Comparison of ENCODE assay signal across 14 cellular contexts in the genomic region with DNA sequence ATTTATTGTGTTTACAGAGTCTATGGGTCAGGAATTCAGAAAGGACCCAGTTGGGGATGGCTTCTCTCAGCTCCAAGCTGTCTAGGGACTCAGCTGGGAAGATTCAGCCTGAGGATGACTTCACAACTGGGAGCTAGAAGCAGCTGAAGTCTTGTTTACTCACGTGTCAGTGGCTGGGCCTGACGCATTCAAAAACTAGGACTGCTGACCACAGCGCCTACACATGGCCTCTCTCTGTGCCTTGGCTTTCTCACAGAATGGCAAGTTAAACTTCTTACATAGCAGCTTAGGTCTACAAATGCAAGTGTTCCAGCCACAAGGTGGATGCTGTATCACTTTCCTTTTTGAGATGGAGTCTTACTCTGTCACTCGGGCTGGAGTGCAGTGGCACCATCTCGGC. TPM values are rescaled to one million over a fixed set of nuclear protein-coding genes. Genes with fewer than 3 reads are reported as not detected.
DNase-seq lines count a peak whose midpoint lies in the region; ATAC-seq, FAIRE-seq and TF ChIP-seq lines count a peak whose summit lies in the region.
"Had no signal": no experiment of that assay in that cellular context is flagged by ENCODE, and none has a peak within 500 bp of the region (broad histone marks: within the 10 kb centered on the region; RNA-seq: fewer than 3 reads in every experiment).

No MANE protein-coding gene starts in this region.

- in situ Hi-C loops in K562 (cut with MboI): no loop called here
- in situ Hi-C loops in GM13977 (cut with MboI; ENCODE audit: low pct_unique_long_range_greater_than_20kb, low sequenced_read_pairs, unreplicated experiment): no loop called here

- H3K9me3 Mint-ChIP-seq in GM23338: no peaks in the 10 kb centered on the region
- H3K9me3 Mint-ChIP-seq in endodermal cell: no peaks in the 10 kb centered on the region
- H3K9me3 Mint-ChIP-seq: activated naive CD8-positive, alpha-beta T cell treated with anti-CD3 and anti-CD28 coated beads for 36 hours had no signal

- CTCF ChIA-PET in K562 (lab: Yijun Ruan, JAX; ENCODE audit: low intra/inter-chr PET ratio): no interaction called here

- BruUV-seq in K562 (replicated peaks; lab: Mats Ljungman, UMichigan): no TSS peak

- FAIRE-seq in K562 (lab: Jason Lieb, UNC) (no peak), urothelium cell line (lab: Jason Lieb, UNC) (no peak)

- H3K4me1 ChIP-seq in GM23338 (ENCODE audit: insufficient read depth) (peaks cover 20% of the 10 kb centered on the region), K562 (replicated peaks in 1 of 2; ENCODE audit: control insufficient read depth in 2 of 2, insufficient read depth in 2 of 2, low read length in 2 of 2) (peaks cover 0 to 3% of the 10 kb centered on the region in 2 experiments; a peak in 3 of 5 replicates), sigmoid colon (peaks cover 0 to 21% (median 19%) of the 10 kb centered on the region in 4 donors), endodermal cell (ENCODE audit: control insufficient read depth, insufficient read depth, low read length) (peaks cover 3% of the 10 kb centered on the region)

- no peaks in the 10 kb centered on the region for H3K36me3 Mint-ChIP-seq in GM23338 (ENCODE audit: low read depth)
- no peaks in the 10 kb centered on the region for H3K36me3 Mint-ChIP-seq in endodermal cell (ENCODE audit: low read depth)
- H3K36me3 Mint-ChIP-seq: activated naive CD8-positive, alpha-beta T cell treated with anti-CD3 and anti-CD28 coated beads for 36 hours had no signal

- H3K9me1 ChIP-seq in K562 (ENCODE audit: control insufficient read depth, insufficient read depth, low read length): no peaks in the 10 kb centered on the region

- no peak overlapping the region for H3K27ac ChIP-seq in GM23338 (ENCODE audit: low read depth)
- no peak overlapping the region for H3K27ac ChIP-seq in K562 (ENCODE audit: extremely low read depth, low read depth, low read length)
- H3K27ac ChIP-seq in sigmoid colon: no peak overlapping the region
- H3K27ac ChIP-seq in endodermal cell (ENCODE audit: low read depth, low read length): no peak overlapping the region
- H3K27ac ChIP-seq: esophagus muscularis mucosa had no signal

- H3K9me3 ChIP-seq in K562 (replicated peaks; ENCODE audit: control insufficient read depth, insufficient read depth, low read depth, low read length): no peaks in the 10 kb centered on the region
- no peaks in the 10 kb centered on the region for H3K9me3 ChIP-seq in sigmoid colon
- no peaks in the 10 kb centered on the region for H3K9me3 ChIP-seq in endodermal cell (ENCODE audit: control insufficient read depth, low read length)
- H3K9me3 ChIP-seq: esophagus muscularis mucosa, tibial nerve had no signal

- H3F3A ChIP-seq in GM23338 (replicated peaks; ENCODE audit: low read depth): no peaks in the 10 kb centered on the region

- ATAC-seq in GM23338: no peak
- peak; percentile 76 for ATAC-seq in K562
- peak; percentile 21 for ATAC-seq in left ventricle myocardium superior
- ATAC-seq in HG02642 (IDR thresholded peaks at IDR 0.05; ENCODE audit: poor library complexity, unreplicated experiment): no peak

- H3K9me2 ChIP-seq in GM23338 (ENCODE audit: insufficient read depth): no peaks in the 10 kb centered on the region

- H3K27me3 ChIP-seq in GM23338 (ENCODE audit: insufficient read depth): no peaks in the 10 kb centered on the region
- no peaks in the 10 kb centered on the region for H3K27me3 ChIP-seq in K562 (ENCODE audit: control insufficient read depth in 2 of 2, insufficient read depth in 2 of 2, low read length in 2 of 2)
- H3K27me3 ChIP-seq in sigmoid colon: no peaks in the 10 kb centered on the region
- no peaks in the 10 kb centered on the region for H3K27me3 ChIP-seq in endodermal cell (ENCODE audit: control insufficient read depth, insufficient read depth, low read length, poor library complexity, severe bottlenecking)
- H3K27me3 ChIP-seq: esophagus muscularis mucosa, tibial nerve had no signal

- H3K36me3 ChIP-seq in GM23338 (ENCODE audit: insufficient read depth): no peaks in the 10 kb centered on the region
- H3K36me3 ChIP-seq in K562 (ENCODE audit: control insufficient read depth, insufficient read depth, low read length): no peaks in the 10 kb centered on the region
- H3K36me3 ChIP-seq in sigmoid colon: no peaks in the 10 kb centered on the region
- no peaks in the 10 kb centered on the region for H3K36me3 ChIP-seq in endodermal cell (ENCODE audit: control insufficient read depth, insufficient read depth, low read length)
- H3K36me3 ChIP-seq: esophagus muscularis mucosa, tibial nerve had no signal

- H3K27ac Mint-ChIP-seq in GM23338 (no peak overlapping the region), endodermal cell (no peak overlapping the region)
- H3K27ac Mint-ChIP-seq: activated naive CD8-positive, alpha-beta T cell treated with anti-CD3 and anti-CD28 coated beads for 36 hours had no signal

- intact Hi-C loops in K562 (cut with micrococcal nuclease): no loop called here
- intact Hi-C loops in left ventricle myocardium superior (cut with micrococcal nuclease): no loop called here
- intact Hi-C loops in sigmoid colon (cut with DNase I): no loop called here

- WGBS in K562 (ENCODE audit: insufficient coverage, low coverage, missing lambda C conversion rate): 46% methylated on average over 5 of the region's 5 CpGs
- 82 to 85% methylated on average over 5 of the region's 5 CpGs for WGBS in sigmoid colon, 2 donors
- WGBS in endodermal cell (ENCODE audit: insufficient coverage in 1 of 2, insufficient read length in 1 of 2), 2 experiments: 91 to 94% methylated on average over 5 of the region's 5 CpGs

- TF ChIP-seq POLR2A in K562 (conservative IDR thresholded peaks at IDR 0.05) (no peak), sigmoid colon (IDR thresholded peaks at IDR 0.05) (no peak)

- H2AFZ ChIP-seq in GM23338 (peak overlapping the region; percentile 66; the same call in 1 of the 2 replicates), K562 (ENCODE audit: low read depth, low read length) (peak overlapping the region; percentile 37)

- no peak; a peak in 1 of 4 replicates for TF ChIP-seq RAD21 in K562 (CRISPR knock-in tag; conservative IDR thresholded peaks at IDR 0.05 in 1 of 2, IDR thresholded peaks at IDR 0.05 in 1 of 2)

- DNase-seq in GM23338 (ENCODE audit: low spot score) (no peak), K562 (ENCODE audit: extremely low read depth in 1 of 4, low spot score in 3 of 4) (peak in 1 of 4 experiments; percentile 37), left ventricle myocardium superior (peak; percentile 35), sigmoid colon (peak; percentile 75), GM13977 (ENCODE audit: low spot score) (no peak), endodermal cell (no peak), urothelium cell line (ENCODE audit: low spot score) (no peak)
- DNase-seq: activated CD4-positive, alpha-beta T cell treated with anti-CD3 and anti-CD28 coated beads for 1 hour; activated naive CD8-positive, alpha-beta T cell treated with anti-CD3 and anti-CD28 coated beads for 36 hours; COR-L47; NCI-H2029 had no signal

- H3K9ac ChIP-seq in K562 (ENCODE audit: insufficient read depth in 1 of 2, low read depth in 2 of 2, low read length in 2 of 2) (no peak overlapping the region; a peak in 1 of 4 replicates), endodermal cell (ENCODE audit: extremely low read depth, low read length, poor library complexity, severe bottlenecking) (no peak overlapping the region)

- H3K4me1 Mint-ChIP-seq in GM23338 (peaks cover 34% of the 10 kb centered on the region), endodermal cell (peaks cover 23% of the 10 kb centered on the region)
- H3K4me1 Mint-ChIP-seq: activated naive CD8-positive, alpha-beta T cell treated with anti-CD3 and anti-CD28 coated beads for 36 hours had no signal

- H3K79me2 ChIP-seq in GM23338 (replicated peaks; ENCODE audit: insufficient read depth) (no peaks in the 10 kb centered on the region), K562 (ENCODE audit: control insufficient read depth, insufficient read depth, low read length) (no peaks in the 10 kb centered on the region)

- no peaks in the 10 kb centered on the region for H3K27me3 Mint-ChIP-seq in GM23338 (ENCODE audit: insufficient read depth, low read depth, poor library complexity)
- H3K27me3 Mint-ChIP-seq in endodermal cell (ENCODE audit: insufficient read depth): no peaks in the 10 kb centered on the region

- H3K4me3 ChIP-seq in GM23338 (no peak overlapping the region), K562 (no peak overlapping the region), sigmoid colon (no peak overlapping the region), endodermal cell (ENCODE audit: low read length) (no peak overlapping the region)
- H3K4me3 ChIP-seq: esophagus muscularis mucosa, tibial nerve had no signal

- H3K4me2 ChIP-seq in GM23338 (no peak overlapping the region), K562 (ENCODE audit: insufficient read depth, low read length) (no peak overlapping the region)

- H3K4me3 Mint-ChIP-seq in GM23338 (no peak overlapping the region), endodermal cell (no peak overlapping the region)
- H3K4me3 Mint-ChIP-seq: activated naive CD8-positive, alpha-beta T cell treated with anti-CD3 and anti-CD28 coated beads for 36 hours had no signal

- H4K20me1 ChIP-seq in GM23338 (replicated peaks; ENCODE audit: insufficient read depth) (no peaks in the 10 kb centered on the region), K562 (replicated peaks; ENCODE audit: control insufficient read depth, insufficient read depth, low read length) (no peaks in the 10 kb centered on the region)

- TF ChIP-seq CTCF in GM23338 (conservative IDR thresholded peaks at IDR 0.05; ENCODE audit: low read depth in 2 of 2) (0 out of 4 replicates have a peak, but pooled peaks of 1 of the 2 experiments have one; percentile 13), K562 (IDR thresholded peaks at IDR 0.05 in 2 of 3, conservative IDR thresholded peaks at IDR 0.05 in 1 of 3; ENCODE audit: insufficient read depth in 2 of 3, low read depth in 1 of 3, low read length in 3 of 3) (no peak), sigmoid colon (IDR thresholded peaks at IDR 0.05) (no peak), GM13977 (IDR thresholded peaks at IDR 0.05; ENCODE audit: extremely low read depth, insufficient read depth, missing control alignments) (no peak), endodermal cell (conservative IDR thresholded peaks at IDR 0.05) (no peak)

- TF ChIP-seq EP300 in K562 (IDR thresholded peaks at IDR 0.05; ENCODE audit: low read length): no peak
- TF ChIP-seq EP300 in sigmoid colon (IDR thresholded peaks at IDR 0.05): no peak

- POLR2A ChIA-PET in K562 (lab: Yijun Ruan, JAX): interaction anchor here (0.7 to 1.4 kb wide), 5 partner anchors 14 to 66 kb away, joined by 3 to 4 read pairs (median 4); no protein-coding TSS in a partner anchor

RNA-seq across cellular contexts. Expression of a gene that starts 16.3 kb away (rescaled TPM):
- total RNA-seq in GM23338 (2014; rRNA removed; shearing (Covaris generic)): 316 and 342 TPM in 2 replicates
- 93.4 and 131 TPM in 2 replicates for polyA plus RNA-seq in GM23338 (2016; fragmentation: Nextera tagmentation; extraction: Ambion mirVana)
- 23.9 and 70.7 TPM in 2 replicates for total RNA-seq in K562 (2011; cell fraction: chromatin; rRNA removed; ENCODE audit: low replicate concordance)
- 15.0 and 16.3 TPM in 2 replicates for total RNA-seq in K562 (2011; cell fraction: nucleolus; rRNA removed)
- 25.6 and 41.1 TPM in 2 replicates for total RNA-seq in K562 (2011; cell fraction: nucleoplasm; rRNA removed)
- 237 and 254 TPM in 2 replicates for total RNA-seq in K562 (2014; rRNA removed)
- 109 and 129 TPM in 2 replicates for total RNA-seq in K562 (2014; rRNA removed; fragmentation: Illumina TruSeq; extraction: Trizol)
- total RNA-seq in K562 (2015; rRNA removed; fragmentation: Illumina TruSeq; extraction: Trizol): 69.9 and 76.2 TPM in 2 replicates
- total RNA-seq in K562 (2021): 190 and 194 TPM in 2 replicates
- 158 and 257 TPM in 2 replicates for polyA plus RNA-seq in K562 (2011; rRNA removed)
- 86.1 and 87.0 TPM in 2 replicates for polyA plus RNA-seq in K562 (2011; cell fraction: cytosol; rRNA removed)
- polyA plus RNA-seq in K562 (2011; cell fraction: nucleus; rRNA removed): 32.6 and 43.8 TPM in 2 replicates
- polyA plus RNA-seq in K562 (2012): 133 and 154 TPM in 2 replicates
- polyA plus RNA-seq in K562 (2014; fragmentation: Illumina TruSeq; extraction: Trizol): 90.3 and 94.9 TPM in 2 replicates
- polyA plus RNA-seq in K562 (2014; fragmentation: Nextera tagmentation; extraction: Ambion mirVana): 10 to 100 TPM; 23.0 to 24.8 TPM
- 149 and 211 TPM in 2 replicates for polyA plus RNA-seq in K562 (2014; rRNA removed)
- 212 and 242 TPM in 2 replicates for polyA minus RNA-seq in K562 (2011; rRNA and poly(A)+ RNA removed)
- polyA minus RNA-seq in K562 (2011; cell fraction: cytosol; rRNA and poly(A)+ RNA removed): 80.6 and 127 TPM in 2 replicates
- 16.0 and 27.2 TPM in 2 replicates for polyA minus RNA-seq in K562 (2011; cell fraction: nucleus; rRNA and poly(A)+ RNA removed)
- 143 TPM for total RNA-seq in left ventricle myocardium superior
- total RNA-seq in sigmoid colon: 100 to 1,000 TPM; 102 to 145 (median 118) TPM
- 10 to 100 TPM; 48.6 to 59.4 (median 52.8) TPM for polyA plus RNA-seq in sigmoid colon
- 100 to 1,000 TPM; 174 to 185 TPM for total RNA-seq in endodermal cell
- polyA plus RNA-seq in endodermal cell (2013, experiment 1 of 2): 209 TPM
- polyA plus RNA-seq in endodermal cell (2013, experiment 2 of 2): 202 TPM

Comparison
In these comparisons a context has a peak if more than half of its experiments do, and no peak if none do; other contexts are left out.
1. ATAC-seq: peak in K562 (single experiment) and left ventricle myocardium superior (single experiment); none in GM23338 (single experiment) and HG02642 (single experiment).
2. DNase-seq: peak in left ventricle myocardium superior (single experiment) and sigmoid colon (single experiment); none in GM23338 (single experiment), GM13977 (single experiment), endodermal cell (single experiment) and urothelium cell line (single experiment).